Comparison of ENCODE assay signal across 20 cellular contexts in genomic region chr6:119312441-119312840, GRCh38. TPM values are rescaled to one million over a fixed set of nuclear protein-coding genes. Genes with fewer than 3 reads are reported as not detected.
DNase-seq lines count a peak whose midpoint lies in the region; ATAC-seq lines count a peak whose summit lies in the region.
"Had no signal": no experiment of that assay in that cellular context is flagged by ENCODE, and none has a peak within 500 bp of the region (broad histone marks: within the 10 kb centered on the region; RNA-seq: fewer than 3 reads in every experiment).

No MANE protein-coding gene starts in this region.

- peak overlapping the region; percentile 72 for H3K4me3 Mint-ChIP-seq in T-helper 1 cell treated with Interleukin-12 subunit alpha and Interleukin-12 subunit beta and Interleukin-4 antibody, amounts not matched to agents 30 μg/mL and 1 μg/mL, for 36 hours
- peak overlapping the region; percentile 82 for H3K4me3 Mint-ChIP-seq in activated T-helper 17 cell treated with anti-CD3 and anti-CD28 coated beads, Interleukin-2, amount 50 U/mL, for 72 hours
- peak overlapping the region in 5 of 10 donors; percentile 64 to 80 (median 76) for H3K4me3 Mint-ChIP-seq in naive thymus-derived CD4-positive, alpha-beta T cell
- H3K4me3 Mint-ChIP-seq: dendritic cell treated with granulocyte-macrophage colony-stimulating factor and Interleukin-4, amounts not matched to agents 40 ng/mL and 50 ng/mL, for 4 days had no signal

- peak overlapping the region; percentile 22 for H3K4me3 ChIP-seq in naive thymus-derived CD4-positive, alpha-beta T cell (ENCODE audit: low read length)
- H3K4me3 ChIP-seq: body of pancreas, HAP-1, upper lobe of right lung had no signal

- peak overlapping the region; percentile 16 for H3K27ac ChIP-seq in naive thymus-derived CD4-positive, alpha-beta T cell (ENCODE audit: low read depth, low read length)
- H3K27ac ChIP-seq: 22Rv1, body of pancreas, epithelial cell of prostate, upper lobe of right lung had no signal

- peaks cover 2% of the 10 kb centered on the region for H3K9me3 Mint-ChIP-seq in T-helper 1 cell treated with Interleukin-12 subunit alpha and Interleukin-12 subunit beta and Interleukin-4 antibody, amounts not matched to agents 30 μg/mL and 1 μg/mL, for 36 hours
- H3K9me3 Mint-ChIP-seq in activated T-helper 17 cell treated with anti-CD3 and anti-CD28 coated beads, Interleukin-2, amount 50 U/mL, for 72 hours = no peaks in the 10 kb centered on the region
- H3K9me3 Mint-ChIP-seq in naive thymus-derived CD4-positive, alpha-beta T cell = peaks cover 0 to 2% (median 0%) of the 10 kb centered on the region in 11 donors
- H3K9me3 Mint-ChIP-seq: dendritic cell treated with granulocyte-macrophage colony-stimulating factor and Interleukin-4, amounts not matched to agents 40 ng/mL and 50 ng/mL, for 4 days had no signal

- ATAC-seq in activated T-helper 17 cell treated with anti-CD3 and anti-CD28 coated beads, Interleukin-2, amount 50 U/mL, for 72 hours (replicated peaks) = no peak
- ATAC-seq in naive thymus-derived CD4-positive, alpha-beta T cell = no peak
- ATAC-seq: body of pancreas, SK-N-SH treated with all-trans-retinoic acid at 6 μM for 48 hours had no signal

- peaks cover 11% of the 10 kb centered on the region for H3K36me3 Mint-ChIP-seq in T-helper 1 cell treated with Interleukin-12 subunit alpha and Interleukin-12 subunit beta and Interleukin-4 antibody, amounts not matched to agents 30 μg/mL and 1 μg/mL, for 36 hours (ENCODE audit: low read depth)
- no peaks in the 10 kb centered on the region for H3K36me3 Mint-ChIP-seq in activated T-helper 17 cell treated with anti-CD3 and anti-CD28 coated beads, Interleukin-2, amount 50 U/mL, for 72 hours (ENCODE audit: low read depth)
- peaks cover 0 to 8% (median 0%) of the 10 kb centered on the region in 5 donors for H3K36me3 Mint-ChIP-seq in naive thymus-derived CD4-positive, alpha-beta T cell

- POLR2A ChIA-PET in naive thymus-derived CD4-positive, alpha-beta T cell (lab: Charles Lee) = no interaction called here

- peaks cover 69% of the 10 kb centered on the region for H3K4me1 Mint-ChIP-seq in T-helper 1 cell treated with Interleukin-12 subunit alpha and Interleukin-12 subunit beta and Interleukin-4 antibody, amounts not matched to agents 30 μg/mL and 1 μg/mL, for 36 hours (ENCODE audit: low read depth)
- peaks cover 48% of the 10 kb centered on the region for H3K4me1 Mint-ChIP-seq in activated T-helper 17 cell treated with anti-CD3 and anti-CD28 coated beads, Interleukin-2, amount 50 U/mL, for 72 hours
- H3K4me1 Mint-ChIP-seq in naive thymus-derived CD4-positive, alpha-beta T cell = peaks cover 27 to 74% (median 39%) of the 10 kb centered on the region in 7 donors

- H3K36me3 ChIP-seq in naive thymus-derived CD4-positive, alpha-beta T cell (ENCODE audit: control insufficient read depth in 2 of 3, insufficient read depth in 3 of 3, low read length in 3 of 3) = no peaks in the 10 kb centered on the region
- H3K36me3 ChIP-seq: upper lobe of right lung had no signal

- H3K4me1 ChIP-seq in naive thymus-derived CD4-positive, alpha-beta T cell (ENCODE audit: control insufficient read depth in 2 of 2, insufficient read depth in 2 of 2, low read length in 2 of 2) = peaks cover 27 to 43% of the 10 kb centered on the region in 2 donors

- DNase-seq in T-helper 1 cell (no peak), CMK (ENCODE audit: low read depth) (peak; percentile 45), hypothalamus (lab: John Stamatoyannopoulos, UW) (no peak), inferior parietal cortex (ENCODE audit: extremely low spot score) (no peak), D341Med (ENCODE audit: low spot score) (no peak)
- no peak for DNase-seq in naive thymus-derived CD4-positive, alpha-beta T cell
- DNase-seq: activated gamma-delta T cell; BE2C; body of pancreas; NCI-H1417; NCI-H748 treated with DMSO at 0.1 percent for 48 hours; stimulated activated naive CD4-positive, alpha-beta T cell treated with Interleukin-2 at 50 U/mL for 16 hours; upper lobe of right lung had no signal

- intact Hi-C loops in naive thymus-derived CD4-positive, alpha-beta T cell (cut with micrococcal nuclease) = loop anchor here in 1 of 2 donors (10.0 kb wide), 4 partner anchors 48 to 418 kb away; partner anchors contain the start of genes ASF1A and FAM184A

- CTCF ChIA-PET in naive thymus-derived CD4-positive, alpha-beta T cell (lab: Charles Lee) = interaction anchor here (0.6 kb wide), 1 partner anchor 27 kb away, joined by 3 read pairs; no protein-coding TSS in a partner anchor

- H3K9me3 ChIP-seq in naive thymus-derived CD4-positive, alpha-beta T cell (ENCODE audit: control insufficient read depth in 2 of 3, low read length in 3 of 3) = no peaks in the 10 kb centered on the region
- H3K9me3 ChIP-seq: BE2C, body of pancreas, HAP-1, upper lobe of right lung had no signal

- H3K27me3 ChIP-seq in naive thymus-derived CD4-positive, alpha-beta T cell (ENCODE audit: control insufficient read depth in 2 of 2, insufficient read depth in 2 of 2, low read length in 2 of 2) = no peaks in the 10 kb centered on the region
- H3K27me3 ChIP-seq: BE2C, body of pancreas, upper lobe of right lung had no signal

- H3K27ac Mint-ChIP-seq in T-helper 1 cell treated with Interleukin-12 subunit alpha and Interleukin-12 subunit beta and Interleukin-4 antibody, amounts not matched to agents 30 μg/mL and 1 μg/mL, for 36 hours = peak overlapping the region; percentile 94
- peak overlapping the region; percentile 88 for H3K27ac Mint-ChIP-seq in activated T-helper 17 cell treated with anti-CD3 and anti-CD28 coated beads, Interleukin-2, amount 50 U/mL, for 72 hours
- H3K27ac Mint-ChIP-seq in naive thymus-derived CD4-positive, alpha-beta T cell = peak overlapping the region in 6 of 9 donors; percentile 61 to 96 (median 76)
- H3K27ac Mint-ChIP-seq: dendritic cell treated with granulocyte-macrophage colony-stimulating factor and Interleukin-4, amounts not matched to agents 40 ng/mL and 50 ng/mL, for 4 days had no signal

- no peaks in the 10 kb centered on the region for H3K27me3 Mint-ChIP-seq in T-helper 1 cell treated with Interleukin-12 subunit alpha and Interleukin-12 subunit beta and Interleukin-4 antibody, amounts not matched to agents 30 μg/mL and 1 μg/mL, for 36 hours (ENCODE audit: low read depth)
- no peaks in the 10 kb centered on the region for H3K27me3 Mint-ChIP-seq in activated T-helper 17 cell treated with anti-CD3 and anti-CD28 coated beads, Interleukin-2, amount 50 U/mL, for 72 hours
- H3K27me3 Mint-ChIP-seq in naive thymus-derived CD4-positive, alpha-beta T cell = no peaks in the 10 kb centered on the region

RNA-seq across cellular contexts. Expression of gene MAN1A1, which starts 37.1 kb away (rescaled TPM):
- total RNA-seq in activated T-helper 17 cell treated with anti-CD3 and anti-CD28 coated beads, Interleukin-2, amount 50 U/mL, for 72 hours = 10 to 100 TPM; 19.1 to 23.6 TPM
- 10 to 100 TPM in 2 of 5 experiments, 1 to 10 TPM in 3; 8.3 to 22.3 (median 8.5) TPM for total RNA-seq in naive thymus-derived CD4-positive, alpha-beta T cell
- 1 to 10 TPM; 5.4 to 7.1 TPM for polyA plus RNA-seq in naive thymus-derived CD4-positive, alpha-beta T cell
